10 cellular contexts compared by ENCODE assay signal in the genomic region with DNA sequence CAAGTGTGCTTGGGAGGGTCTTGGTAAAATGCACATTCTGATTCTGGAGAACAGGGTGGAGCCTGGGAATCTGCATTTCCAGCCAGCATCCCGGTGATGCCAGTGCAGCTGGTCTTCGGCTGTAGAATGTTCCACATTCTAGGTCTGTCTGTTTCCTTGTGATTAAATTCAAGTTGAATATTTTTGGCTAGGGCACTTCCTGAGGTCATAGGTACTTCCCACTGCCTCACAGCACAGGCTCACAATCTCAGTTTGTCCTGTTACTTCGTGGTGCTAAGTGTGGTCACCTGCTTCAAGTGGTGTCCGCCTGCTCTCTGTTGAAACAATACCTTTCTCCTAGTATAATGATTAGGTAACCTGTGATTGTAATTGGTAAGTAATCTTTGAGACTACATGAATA. TPM values are rescaled to one million over a fixed set of nuclear protein-coding genes. Genes with fewer than 3 reads are reported as not detected.
A peak's percentile ranks its signal among the peaks of the same experiment; 100 is the strongest.
DNase-seq lines count a peak whose midpoint lies in the region; ATAC-seq and TF ChIP-seq lines count a peak whose summit lies in the region.
"Had no signal": no experiment of that assay in that cellular context is flagged by ENCODE, and none has a peak within 500 bp of the region (broad histone marks: within the 10 kb centered on the region; RNA-seq: fewer than 3 reads in every experiment).

No MANE protein-coding gene starts in this region.

- TF ChIP-seq POLR2A in testis (IDR thresholded peaks at IDR 0.05) = no peak

- BruUV-seq in Caco-2 (replicated peaks; lab: Mats Ljungman, UMichigan) = no TSS peak

- H3K4me3 Mint-ChIP-seq in Caco-2 (ENCODE audit: unreplicated experiment) (peak overlapping the region; percentile 59), nephron progenitor cell (no peak overlapping the region)

- POLR2A ChIA-PET in Caco-2 (lab: Charles Lee) = interaction anchor here (1.0 to 1.6 kb wide), 2 partner anchors 11 to 17 kb away, joined by 3 to 17 read pairs; no protein-coding TSS in a partner anchor

- H3K4me1 Mint-ChIP-seq in Caco-2 (ENCODE audit: low read depth, unreplicated experiment) = peaks cover 39% of the 10 kb centered on the region
- H3K4me1 Mint-ChIP-seq in nephron progenitor cell = peaks cover 73% of the 10 kb centered on the region

- H3K27me3 Mint-ChIP-seq in Caco-2 (ENCODE audit: insufficient read depth, unreplicated experiment) (no peaks in the 10 kb centered on the region), nephron progenitor cell (ENCODE audit: low read depth, poor library complexity) (peaks cover 3% of the 10 kb centered on the region)

- WGBS in testis, 2 donors = 61 to 70% methylated on average over 4 of the region's 4 CpGs

- CTCF ChIA-PET in Caco-2 (lab: Charles Lee) = no interaction called here

- H3K9me3 ChIP-seq in Caco-2 (no peaks in the 10 kb centered on the region), SJSA1 (replicated peaks) (no peaks in the 10 kb centered on the region), testis (no peaks in the 10 kb centered on the region)

- H3K4me1 ChIP-seq in Caco-2 (peaks cover 78% of the 10 kb centered on the region), SJSA1 (replicated peaks) (peaks cover 89% of the 10 kb centered on the region), testis (peaks cover 32% of the 10 kb centered on the region)

- H3K36me3 Mint-ChIP-seq in Caco-2 (ENCODE audit: insufficient read depth, unreplicated experiment) (peaks cover 64% of the 10 kb centered on the region), nephron progenitor cell (ENCODE audit: low read depth) (peaks cover 4% of the 10 kb centered on the region)

- TF ChIP-seq CTCF in Caco-2 (IDR thresholded peaks at IDR 0.05; ENCODE audit: insufficient read depth in 1 of 2, low read depth in 1 of 2, low read length in 1 of 2, severe bottlenecking in 1 of 2, unreplicated experiment in 1 of 2) = no peak
- TF ChIP-seq CTCF in fibroblast of the aortic adventitia (IDR thresholded peaks at IDR 0.05; ENCODE audit: insufficient read depth, low read length) = no peak
- TF ChIP-seq CTCF in nephron progenitor cell (IDR thresholded peaks at IDR 0.05) = no peak
- TF ChIP-seq CTCF in testis (IDR thresholded peaks at IDR 0.05) = no peak

- ATAC-seq in GM19324 (IDR thresholded peaks at IDR 0.05; ENCODE audit: low FRiP score, unreplicated experiment) = no peak

- no peaks in the 10 kb centered on the region; the same call in 1 of the 2 replicates for H3K36me3 ChIP-seq in Caco-2 (ENCODE audit: control insufficient read depth, insufficient read depth, low read length)
- peaks cover 6% of the 10 kb centered on the region for H3K36me3 ChIP-seq in SJSA1
- H3K36me3 ChIP-seq in testis (ENCODE audit: low read depth, missing control alignments) = no peaks in the 10 kb centered on the region

- peak overlapping the region; percentile 98 for H3K27ac Mint-ChIP-seq in Caco-2 (ENCODE audit: unreplicated experiment)
- H3K27ac Mint-ChIP-seq in nephron progenitor cell = peak overlapping the region; percentile 57

- intact Hi-C loops in Caco-2 (cut with micrococcal nuclease; ENCODE audit: unreplicated experiment) (no loop called here), testis (cut with DNase I; ENCODE audit: low total_unique reads) (no loop called here)

- peak overlapping the region; percentile 94 for H3K27ac ChIP-seq in SJSA1
- peak overlapping the region in 1 of 2 donors; percentile 63 for H3K27ac ChIP-seq in testis

- H3K9me3 Mint-ChIP-seq in Caco-2 (ENCODE audit: unreplicated experiment) = no peaks in the 10 kb centered on the region
- H3K9me3 Mint-ChIP-seq in nephron progenitor cell = no peaks in the 10 kb centered on the region

- H3K4me3 ChIP-seq in Caco-2 (ENCODE audit: low read depth, low read length) = no peak overlapping the region
- H3K4me3 ChIP-seq in SJSA1 = no peak overlapping the region
- H3K4me3 ChIP-seq in fibroblast of the aortic adventitia (ENCODE audit: low read depth, low read length) = no peak overlapping the region
- H3K4me3 ChIP-seq in testis = no peak overlapping the region

- no peaks in the 10 kb centered on the region for H3K27me3 ChIP-seq in Caco-2 (replicated peaks; ENCODE audit: control insufficient read depth, insufficient read depth, low read length)
- no peaks in the 10 kb centered on the region for H3K27me3 ChIP-seq in SJSA1 (replicated peaks)
- no peaks in the 10 kb centered on the region for H3K27me3 ChIP-seq in testis

- no peak for DNase-seq in Caco-2
- DNase-seq in SJSA1 (ENCODE audit: low read depth in 1 of 2, low spot score in 2 of 2) = no peak
- DNase-seq in fibroblast of the aortic adventitia (ENCODE audit: low read depth) = peak; percentile 38
- no peak for DNase-seq in nephron progenitor cell
- DNase-seq in NCI-H82 treated with DMSO at 0.1 percent for 48 hours (lab: John Stamatoyannopoulos, UW; ENCODE audit: unreplicated experiment) = no peak
- DNase-seq in AG08395 (ENCODE audit: low spot score) = no peak
- no peak for DNase-seq in testis
- DNase-seq: activated naive CD4-positive, alpha-beta T cell treated with Interleukin-2 at 50 U/mL for 16 hours; NCI-H1694 had no signal

RNA-seq across cellular contexts. Expression of a gene that starts 40.1 kb away (rescaled TPM):
- 315 and 331 TPM in 2 replicates for total RNA-seq in Caco-2 (2022)
- total RNA-seq in SJSA1 (2014; rRNA removed; shearing (Covaris generic)) = 130 and 207 TPM in 2 replicates
- 44.0 and 69.0 TPM in 2 replicates for total RNA-seq in fibroblast of the aortic adventitia (ENCODE audit: low replicate concordance)
- 100 to 1,000 TPM; 166 to 199 TPM for total RNA-seq in testis
- 105 TPM for polyA plus RNA-seq in testis (ENCODE audit: insufficient read depth, low read depth, low replicate concordance)
